ENCODE assay signal across 22 cellular contexts in the genomic region with DNA sequence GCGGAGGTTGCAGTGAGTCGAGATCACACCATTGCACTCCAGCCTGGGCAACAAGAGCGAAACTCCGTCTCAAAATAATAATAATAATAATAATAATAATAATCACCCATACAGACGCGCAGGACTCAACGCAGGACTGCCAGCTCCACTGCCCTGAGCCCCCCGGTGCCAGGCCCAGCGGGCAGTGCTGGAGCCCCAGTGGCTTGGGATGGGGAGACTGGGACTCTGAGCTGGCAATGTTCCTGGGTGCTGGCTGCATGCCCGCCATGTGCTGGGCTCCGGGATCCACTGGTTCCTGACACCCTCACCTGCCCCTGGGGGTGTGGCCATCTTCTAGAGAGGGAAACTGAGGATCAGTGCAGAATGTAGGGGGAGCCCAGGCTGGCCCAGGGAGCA. TPM values are rescaled to one million over a fixed set of nuclear protein-coding genes. Genes with fewer than 3 reads are reported as not detected.
DNase-seq lines count a peak whose midpoint lies in the region; TF ChIP-seq lines count a peak whose summit lies in the region.
"Had no signal": no experiment of that assay in that cellular context is flagged by ENCODE, and none has a peak within 500 bp of the region (broad histone marks: within the 10 kb centered on the region; RNA-seq: fewer than 3 reads in every experiment).

No MANE protein-coding gene starts in this region.

- TF ChIP-seq CTCF in CD14-positive monocyte (IDR thresholded peaks at IDR 0.05) (no peak), HL-60 (IDR thresholded peaks at IDR 0.05; ENCODE audit: insufficient read depth, low read length) (no peak)

- no peaks in the 10 kb centered on the region for H3K36me3 Mint-ChIP-seq in CD14-positive monocyte
- H3K36me3 Mint-ChIP-seq in dendritic cell treated with granulocyte-macrophage colony-stimulating factor and Interleukin-4, amounts not matched to agents 40 ng/mL and 50 ng/mL, for 4 days (ENCODE audit: low read depth), result no peaks in the 10 kb centered on the region
- H3K36me3 Mint-ChIP-seq: CD4-positive, alpha-beta memory T cell; IgD-negative memory B cell had no signal

- H3K27ac ChIP-seq in HL-60 (replicated peaks), result peak overlapping the region; percentile 98
- H3K27ac ChIP-seq: C4-2B had no signal

- intact Hi-C loops in CD14-positive monocyte (cut with micrococcal nuclease) (no loop called here), posterior vena cava (cut with DNase I) (no loop called here)
- intact Hi-C loops in dendritic cell treated with granulocyte-macrophage colony-stimulating factor and Interleukin-4, amounts not matched to agents 40 ng/mL and 50 ng/mL, for 4 days (cut with micrococcal nuclease), result no loop called here

- H3K4me3 Mint-ChIP-seq in CD14-positive monocyte, result peak overlapping the region; percentile 74 to 79
- H3K4me3 Mint-ChIP-seq in dendritic cell treated with granulocyte-macrophage colony-stimulating factor and Interleukin-4, amounts not matched to agents 40 ng/mL and 50 ng/mL, for 4 days, result no peak overlapping the region
- H3K4me3 Mint-ChIP-seq: CD4-positive, alpha-beta memory T cell; HFFc6; IgD-negative memory B cell had no signal

- H3K27me3 ChIP-seq in HL-60 (ENCODE audit: insufficient read depth, poor library complexity, severe bottlenecking), result no peaks in the 10 kb centered on the region

- H3K4me3 ChIP-seq in HL-60 (replicated peaks; ENCODE audit: insufficient read depth, low read length), result peak overlapping the region; percentile 63
- H3K4me3 ChIP-seq: GM12878 had no signal

- H3K4me1 Mint-ChIP-seq in CD14-positive monocyte, result peaks cover 76% of the 10 kb centered on the region
- H3K4me1 Mint-ChIP-seq in dendritic cell treated with granulocyte-macrophage colony-stimulating factor and Interleukin-4, amounts not matched to agents 40 ng/mL and 50 ng/mL, for 4 days (ENCODE audit: low read depth), result peaks cover 49% of the 10 kb centered on the region
- H3K4me1 Mint-ChIP-seq: CD4-positive, alpha-beta memory T cell; IgD-negative memory B cell had no signal

- no peaks in the 10 kb centered on the region for H3K9me3 Mint-ChIP-seq in CD14-positive monocyte
- no peaks in the 10 kb centered on the region for H3K9me3 Mint-ChIP-seq in dendritic cell treated with granulocyte-macrophage colony-stimulating factor and Interleukin-4, amounts not matched to agents 40 ng/mL and 50 ng/mL, for 4 days
- H3K9me3 Mint-ChIP-seq: CD4-positive, alpha-beta memory T cell; HFFc6; IgD-negative memory B cell had no signal

- no peak for DNase-seq in CD14-positive monocyte (ENCODE audit: low spot score)
- DNase-seq in HL-60 (ENCODE audit: low read depth in 1 of 2, low spot score in 1 of 2), result no peak
- peak; percentile 66 for DNase-seq in posterior vena cava (ENCODE audit: low spot score)
- DNase-seq in stimulated activated naive CD4-positive, alpha-beta T cell treated with Interleukin-2 at 50 U/mL for 16 hours (lab: John Stamatoyannopoulos, UW), result no peak
- no peak for DNase-seq in DMS 273 (lab: John Stamatoyannopoulos, UW; ENCODE audit: unreplicated experiment)
- DNase-seq: ACHN; CD4-positive, alpha-beta memory T cell; DMS 273 treated with DMSO at 0.1 percent for 48 hours; DMS53; DND-41; EL; GOT3; H7; HFFc6 had no signal

- peak overlapping the region in 1 of 7 donors; percentile 83 for H3K27ac Mint-ChIP-seq in CD14-positive monocyte
- peak overlapping the region; percentile 74 for H3K27ac Mint-ChIP-seq in dendritic cell treated with granulocyte-macrophage colony-stimulating factor and Interleukin-4, amounts not matched to agents 40 ng/mL and 50 ng/mL, for 4 days
- H3K27ac Mint-ChIP-seq: CD4-positive, alpha-beta memory T cell; HFFc6; IgD-negative memory B cell had no signal

- peaks cover 3 to 11% (median 4%) of the 10 kb centered on the region in 3 donors for H3K27me3 Mint-ChIP-seq in CD14-positive monocyte (ENCODE audit: low read depth in 3 of 3)
- H3K27me3 Mint-ChIP-seq in dendritic cell treated with granulocyte-macrophage colony-stimulating factor and Interleukin-4, amounts not matched to agents 40 ng/mL and 50 ng/mL, for 4 days, result peaks cover 36% of the 10 kb centered on the region

RNA-seq across cellular contexts. Expression of a gene that starts 0.3 kb away (rescaled TPM):
- polyA plus RNA-seq in CD14-positive monocyte, result 1 to 10 TPM; 2.7 to 4.3 TPM
- under 1 TPM in 1 of 2 donors, not detected in 1; 0.29 TPM for total RNA-seq in posterior vena cava
- total RNA-seq: Calu3; CD4-positive, alpha-beta memory T cell; G401; GM12878; HepG2; HFFc6 had no signal
- polyA plus RNA-seq: CD4-positive, alpha-beta memory T cell; GM12878; HepG2; IgD-negative memory B cell had no signal

RNA-seq across cellular contexts. Expression of a gene that starts 5.6 kb away (rescaled TPM):
- polyA plus RNA-seq in CD14-positive monocyte, result not detected
- total RNA-seq in posterior vena cava, result not detected
- total RNA-seq: Calu3; CD4-positive, alpha-beta memory T cell; GM12878 had no signal
- polyA plus RNA-seq: CD4-positive, alpha-beta memory T cell; IgD-negative memory B cell had no signal

RNA-seq across cellular contexts. Expression of a gene that starts 13.5 kb away (rescaled TPM):
- not detected for polyA plus RNA-seq in CD14-positive monocyte
- total RNA-seq in posterior vena cava, result under 1 TPM in 1 of 2 donors, not detected in 1; 0.38 TPM
- total RNA-seq: Calu3; CD4-positive, alpha-beta memory T cell; G401; GM12878; HepG2; HFFc6 had no signal
- polyA plus RNA-seq: BJ; CD4-positive, alpha-beta memory T cell; HepG2; IgD-negative memory B cell had no signal

RNA-seq across cellular contexts. Expression of a gene that starts 24.8 kb away (rescaled TPM):
- polyA plus RNA-seq in CD14-positive monocyte, result 1 to 10 TPM; 1.3 to 2.0 TPM
- 1 to 10 TPM in 1 of 2 donors, under 1 TPM in 1; 0.33 to 2.2 TPM for total RNA-seq in posterior vena cava
- total RNA-seq: Calu3; CD4-positive, alpha-beta memory T cell; G401; GM12878; H7; HepG2 had no signal
- polyA plus RNA-seq: CD4-positive, alpha-beta memory T cell; GM12878; HepG2; IgD-negative memory B cell had no signal

RNA-seq across cellular contexts. Expression of a gene that starts 30.1 kb away (rescaled TPM):
- 10 to 100 TPM; 62.4 to 81.6 TPM for polyA plus RNA-seq in CD14-positive monocyte
- 100 to 1,000 TPM; 151 to 168 TPM for total RNA-seq in posterior vena cava
